In genomic region chr1:30904191-30904961, GRCh38 we compare ENCODE assay signal across 1 cellular context.
TF ChIP-seq lines count a peak whose summit lies in the region.

No MANE protein-coding gene starts in this region.

TF ChIP-seq in IMR-90, 13 proteins besides CTCF, POLR2A, EP300 and RAD21:
- TF ChIP-seq RCOR1 (IDR thresholded peaks at IDR 0.05; ENCODE audit: insufficient replicate concordance, low read length) (no peak), NFE2L2 (IDR thresholded peaks at IDR 0.05; ENCODE audit: low read depth, low read length) (no peak), BHLHE40 (IDR thresholded peaks at IDR 0.05; ENCODE audit: low read depth, low read length) (no peak), CHD1 (IDR thresholded peaks at IDR 0.05; ENCODE audit: low read depth, low read length) (no peak), RFX5 (IDR thresholded peaks at IDR 0.05; ENCODE audit: low read depth, low read length) (no peak), MAZ (IDR thresholded peaks at IDR 0.05; ENCODE audit: borderline replicate concordance, low read depth, low read length) (no peak), MXI1 (IDR thresholded peaks at IDR 0.05; ENCODE audit: borderline replicate concordance, low read depth, low read length) (no peak), USF2 (IDR thresholded peaks at IDR 0.05; ENCODE audit: low read depth, low read length) (no peak), CEBPB (IDR thresholded peaks at IDR 0.05; ENCODE audit: low read depth, low read length) (no peak), MAFK (IDR thresholded peaks at IDR 0.05; ENCODE audit: low read depth, low read length) (no peak), ELK1 (IDR thresholded peaks at IDR 0.05; ENCODE audit: borderline replicate concordance, low read depth, low read length) (no peak), SMC3 (IDR thresholded peaks at IDR 0.05; ENCODE audit: low read depth, low read length) (no peak), FOS (IDR thresholded peaks at IDR 0.05; ENCODE audit: low read depth, low read length) (no peak)
